8 cellular contexts compared by ENCODE assay signal in the genomic region with DNA sequence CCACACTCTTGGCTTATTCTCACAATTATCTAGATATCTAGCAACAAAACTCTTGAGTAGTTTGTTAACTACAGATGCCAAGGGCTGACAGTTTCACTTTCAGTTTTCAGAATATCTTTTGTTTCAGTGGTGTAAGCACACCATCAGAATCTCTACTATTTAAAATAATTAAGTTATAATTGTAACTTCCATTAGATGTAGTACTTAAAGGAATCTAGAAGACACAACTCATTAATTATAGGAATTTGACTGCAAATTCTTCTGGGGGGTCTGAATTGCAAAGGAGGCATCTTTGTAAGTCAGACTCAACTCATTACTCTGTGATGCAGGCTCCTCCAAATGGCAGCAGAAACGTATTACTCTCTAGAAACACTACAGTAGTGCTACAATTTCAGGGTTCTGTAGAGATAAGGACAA. TPM values are rescaled to one million over a fixed set of nuclear protein-coding genes. Genes with fewer than 3 reads are reported as not detected.
DNase-seq lines count a peak whose midpoint lies in the region; ATAC-seq and TF ChIP-seq lines count a peak whose summit lies in the region.

No MANE protein-coding gene starts in this region.

- peak; percentile 53 for ATAC-seq in HG02938 (IDR thresholded peaks at IDR 0.05; ENCODE audit: unreplicated experiment)
- peak; percentile 42 for ATAC-seq in effector memory CD8-positive, alpha-beta T cell (replicated peaks)

- in situ Hi-C loops in SK-MEL-5 (cut with HindIII; ENCODE audit: low pct_unique_long_range_greater_than_20kb, low sequenced_read_pairs): no loop called here

- H3K27me3 ChIP-seq in AG04450 (ENCODE audit: control insufficient read depth, insufficient read depth, low read length) (no peaks in the 10 kb centered on the region), muscle layer of colon (ENCODE audit: control insufficient read depth in 1 of 2, insufficient read depth in 2 of 2, low read length in 2 of 2) (no peaks in the 10 kb centered on the region), Caco-2 (replicated peaks; ENCODE audit: control insufficient read depth, insufficient read depth, low read length) (no peaks in the 10 kb centered on the region; the same call in 1 of the 2 replicates)

- H3K4me1 Mint-ChIP-seq in effector memory CD8-positive, alpha-beta T cell (ENCODE audit: low read depth in 2 of 2): peaks cover 23 to 25% of the 10 kb centered on the region in 2 donors
- no peaks in the 10 kb centered on the region for H3K4me1 Mint-ChIP-seq in Caco-2 (ENCODE audit: low read depth, unreplicated experiment)

- H3K36me3 Mint-ChIP-seq in effector memory CD8-positive, alpha-beta T cell (ENCODE audit: insufficient read depth): peaks cover 3% of the 10 kb centered on the region
- H3K36me3 Mint-ChIP-seq in Caco-2 (ENCODE audit: insufficient read depth, unreplicated experiment): no peaks in the 10 kb centered on the region

- DNase-seq in AG04450 (ENCODE audit: low read depth, low spot score) (no peak), SK-MEL-5 (ENCODE audit: low read depth, low spot score) (peak; percentile 73), Caco-2 (no peak), SHP77 treated with DMSO at 0.1 percent for 48 hours (lab: John Stamatoyannopoulos, UW) (no peak)
- peak in 1 of 3 experiments; percentile 5 for DNase-seq in effector memory CD8-positive, alpha-beta T cell

- H3K27ac ChIP-seq in AG04450 (ENCODE audit: low read depth, low read length) (no peak overlapping the region), muscle layer of colon (ENCODE audit: low read depth, low read length) (peak overlapping the region; percentile 38)

- POLR2A ChIA-PET in AG04450 (lab: Yijun Ruan, JAX): no interaction called here
- POLR2A ChIA-PET in Caco-2 (lab: Charles Lee): no interaction called here

- H3K9ac ChIP-seq in muscle layer of colon (ENCODE audit: low read length): peak overlapping the region; percentile 50

- H3K4me1 ChIP-seq in muscle layer of colon (ENCODE audit: insufficient read depth, low read length) (peaks cover 17% of the 10 kb centered on the region), Caco-2 (no peaks in the 10 kb centered on the region; the same call in 1 of the 2 replicates)

- H3K27me3 Mint-ChIP-seq in effector memory CD8-positive, alpha-beta T cell: no peaks in the 10 kb centered on the region
- no peaks in the 10 kb centered on the region for H3K27me3 Mint-ChIP-seq in Caco-2 (ENCODE audit: insufficient read depth, unreplicated experiment)

- H3K36me3 ChIP-seq in muscle layer of colon (ENCODE audit: insufficient read depth, low read length) (no peaks in the 10 kb centered on the region), Caco-2 (ENCODE audit: control insufficient read depth, insufficient read depth, low read length) (no peaks in the 10 kb centered on the region)

- TF ChIP-seq CTCF in AG04450 (IDR thresholded peaks at IDR 0.05; ENCODE audit: low read depth, low read length) (peak; percentile 41), GM12873 (IDR thresholded peaks at IDR 0.05; ENCODE audit: insufficient read depth, low read depth, low read length, missing control alignments) (peak; percentile 35), Caco-2 (IDR thresholded peaks at IDR 0.05; ENCODE audit: insufficient read depth in 1 of 2, low read depth in 1 of 2, low read length in 1 of 2, severe bottlenecking in 1 of 2, unreplicated experiment in 1 of 2) (peak in 1 of 2 experiments; percentile 13)

- no TSS peak for BruUV-seq in Caco-2 (replicated peaks; lab: Mats Ljungman, UMichigan)

- peak overlapping the region; percentile 40 for H3K4me3 ChIP-seq in AG04450 (ENCODE audit: low read depth, low read length)
- H3K4me3 ChIP-seq in muscle layer of colon (ENCODE audit: low read depth in 1 of 2, low read length in 2 of 2): peak overlapping the region; percentile 48 to 60
- no peak overlapping the region for H3K4me3 ChIP-seq in Caco-2 (ENCODE audit: low read depth, low read length)

- H3K9me3 Mint-ChIP-seq in effector memory CD8-positive, alpha-beta T cell: no peaks in the 10 kb centered on the region
- H3K9me3 Mint-ChIP-seq in Caco-2 (ENCODE audit: unreplicated experiment): no peaks in the 10 kb centered on the region

- H3K4me3 Mint-ChIP-seq in effector memory CD8-positive, alpha-beta T cell: peak overlapping the region; percentile 72 to 82
- no peak overlapping the region for H3K4me3 Mint-ChIP-seq in Caco-2 (ENCODE audit: unreplicated experiment)

- H3K9me3 ChIP-seq in AG04450 (ENCODE audit: control insufficient read depth, insufficient read depth, low read length) (no peaks in the 10 kb centered on the region), muscle layer of colon (ENCODE audit: low read length) (no peaks in the 10 kb centered on the region), Caco-2 (no peaks in the 10 kb centered on the region)

- CTCF ChIA-PET in AG04450 (lab: Charles Lee): interaction anchor here (0.7 to 1.3 kb wide), 4 partner anchors 13 to 732 kb away, joined by 3 read pairs; no protein-coding TSS in a partner anchor
- CTCF ChIA-PET in Caco-2 (lab: Charles Lee): interaction anchor here (0.7 kb wide), 1 partner anchor 258 kb away, joined by 3 read pairs; no protein-coding TSS in a partner anchor

- intact Hi-C loops in Caco-2 (cut with micrococcal nuclease; ENCODE audit: unreplicated experiment): no loop called here

- peak overlapping the region; percentile 87 to 95 for H3K27ac Mint-ChIP-seq in effector memory CD8-positive, alpha-beta T cell
- H3K27ac Mint-ChIP-seq in Caco-2 (ENCODE audit: unreplicated experiment): no peak overlapping the region

RNA-seq across cellular contexts. Expression of a gene that starts 44.9 kb away (rescaled TPM):
- polyA plus RNA-seq in AG04450 (2011; rRNA removed): 16.7 and 24.1 TPM in 2 replicates
- 9.7 and 16.9 TPM in 2 replicates for polyA minus RNA-seq in AG04450 (2011; rRNA and poly(A)+ RNA removed)
- total RNA-seq in SK-MEL-5 (2014; rRNA removed; shearing (Covaris generic)): 19.6 and 20.2 TPM in 2 replicates
- 13.5 and 16.9 TPM in 2 replicates for polyA plus RNA-seq in SK-MEL-5 (2015; cell fraction: cytosol; rRNA removed)
- polyA plus RNA-seq in SK-MEL-5 (2015; cell fraction: nucleus; rRNA removed): 89.0 and 90.2 TPM in 2 replicates
- total RNA-seq in Caco-2 (2022): 23.4 and 26.7 TPM in 2 replicates
